ENCODE assay signal across 8 cellular contexts in the genomic region with DNA sequence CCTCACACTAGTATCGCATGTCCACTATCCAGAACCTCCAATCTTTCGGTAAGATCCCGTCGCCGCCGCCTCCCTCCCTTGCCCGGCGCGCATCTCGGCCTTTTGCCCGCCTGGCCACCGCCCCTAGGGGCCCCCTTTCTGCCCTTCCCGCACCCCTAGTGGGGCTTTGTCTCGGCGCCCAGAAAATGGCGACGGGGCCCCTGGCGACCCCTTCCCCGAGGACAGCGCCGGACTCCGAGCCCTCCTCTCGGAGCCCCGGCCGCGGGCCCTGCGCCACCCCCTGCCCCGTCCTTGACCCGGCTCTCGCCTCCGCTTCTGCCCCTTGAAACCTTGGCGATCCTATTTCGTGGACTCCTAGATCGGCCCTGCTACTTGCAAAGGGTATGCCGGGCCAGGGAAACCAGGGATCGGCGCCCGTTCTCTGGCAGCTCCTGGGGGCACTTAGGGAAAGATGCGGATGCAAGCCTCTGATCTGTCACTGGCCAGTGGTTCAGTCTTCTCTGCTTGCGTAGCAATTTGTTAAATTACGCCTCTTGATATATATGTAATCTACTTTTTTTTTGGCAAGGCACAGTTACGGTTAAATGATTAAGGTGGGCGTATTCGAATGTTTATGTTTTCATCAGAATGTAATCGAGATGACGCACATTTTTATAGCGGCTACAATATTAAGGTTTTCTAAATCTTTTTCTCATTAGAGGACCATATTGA. TPM values are rescaled to one million over a fixed set of nuclear protein-coding genes. Genes with fewer than 3 reads are reported as not detected.
DNase-seq lines count a peak whose midpoint lies in the region; ATAC-seq, FAIRE-seq and TF ChIP-seq lines count a peak whose summit lies in the region.

No MANE protein-coding gene starts in this region.

- no peak for FAIRE-seq in keratinocyte (lab: Jason Lieb, UNC)

- H3F3A ChIP-seq in SK-N-SH (replicated peaks; ENCODE audit: insufficient read depth), result peaks cover 8% of the 10 kb centered on the region

- dilution Hi-C loops in keratinocyte (cut with MboI; ENCODE audit: extremely low pct_ligation_motif_present, low sequenced_read_pairs), result no loop called here

- H4K20me1 ChIP-seq in BLaER1 (no peaks in the 10 kb centered on the region), SK-N-SH (ENCODE audit: insufficient read depth) (0 out of 2 replicates have a peak, but pooled peaks cover 3% of the 10 kb centered on the region), keratinocyte (ENCODE audit: control insufficient read depth, extremely low read depth, insufficient read depth, low read length) (no peaks in the 10 kb centered on the region)

- H3K4me2 ChIP-seq in BLaER1 (peak overlapping the region; percentile 77), SK-N-SH (peak overlapping the region; percentile 83), keratinocyte (ENCODE audit: control insufficient read depth, extremely low read depth, insufficient read depth, low read depth, low read length) (peak overlapping the region; percentile 79)

- WGBS in SK-N-SH (ENCODE audit: low lambda C conversion rate), result 2% methylated on average over 20 of the region's 47 CpGs
- 0 to 1% (median 0%) methylated on average over 41 to 47 of the region's 47 CpGs for WGBS in spleen, 5 donors

- peak overlapping the region; percentile 98 for H3K27ac Mint-ChIP-seq in central memory CD8-positive, alpha-beta T cell (ENCODE audit: low read depth)

- intact Hi-C loops in spleen (cut with DNase I; ENCODE audit: low total_unique reads), result loop anchor here (10.0 kb wide), 1 partner anchor 145 kb away; the partner anchor contains the start of gene RPL14

- no peak for TF ChIP-seq POLR2A in spleen (IDR thresholded peaks at IDR 0.05)

- H3K79me2 ChIP-seq in SK-N-SH (ENCODE audit: insufficient read depth), result peaks cover 21% of the 10 kb centered on the region
- H3K79me2 ChIP-seq in keratinocyte (ENCODE audit: control insufficient read depth, insufficient read depth, low read length), result peaks cover 12% of the 10 kb centered on the region

- peak overlapping the region; percentile 100 for H3K4me3 Mint-ChIP-seq in central memory CD8-positive, alpha-beta T cell

- H3K36me3 ChIP-seq in BLaER1, result peaks cover 38% of the 10 kb centered on the region
- H3K36me3 ChIP-seq in SK-N-SH (replicated peaks in 1 of 2; ENCODE audit: control insufficient read depth in 1 of 2, insufficient read depth in 2 of 2, low read length in 1 of 2), result peaks cover 26 to 30% of the 10 kb centered on the region in 2 experiments
- peaks cover 0 to 12% of the 10 kb centered on the region in 2 experiments for H3K36me3 ChIP-seq in keratinocyte (ENCODE audit: control insufficient read depth in 2 of 2, extremely low read depth in 1 of 2, insufficient read depth in 2 of 2, low read length in 2 of 2)
- peaks cover 0 to 43% (median 32%) of the 10 kb centered on the region in 6 donors for H3K36me3 ChIP-seq in spleen

- no peak for TF ChIP-seq RAD21 in SK-N-SH (IDR thresholded peaks at IDR 0.05; ENCODE audit: low read length)

- peaks cover 43% of the 10 kb centered on the region for H3K36me3 Mint-ChIP-seq in central memory CD8-positive, alpha-beta T cell (ENCODE audit: insufficient read depth)

- peaks cover 23% of the 10 kb centered on the region for H3K4me1 ChIP-seq in BLaER1
- H3K4me1 ChIP-seq in SK-N-SH (ENCODE audit: control insufficient read depth in 1 of 2, insufficient read depth in 2 of 2, low read depth in 1 of 2, low read length in 1 of 2), result peaks cover 0 to 18% of the 10 kb centered on the region in 2 experiments; a peak in 3 of 4 replicates
- peaks cover 11% of the 10 kb centered on the region for H3K4me1 ChIP-seq in keratinocyte (ENCODE audit: control insufficient read depth, extremely low read depth, insufficient read depth, low read length)
- peaks cover 30 to 63% (median 50%) of the 10 kb centered on the region in 6 donors for H3K4me1 ChIP-seq in spleen

- DNase-seq in SK-N-SH (peak; percentile 80), keratinocyte (ENCODE audit: low read depth, low spot score) (peak; percentile 7), spleen (peak; percentile 94), NCI-H187 treated with DMSO at 0.1 percent for 48 hours (lab: John Stamatoyannopoulos, UW) (no peak)
- peak in 1 of 2 donors; percentile 31 for DNase-seq in central memory CD8-positive, alpha-beta T cell (ENCODE audit: low spot score in 2 of 2)

- H3K4me3 ChIP-seq in BLaER1, result peak overlapping the region; percentile 96
- H3K4me3 ChIP-seq in SK-N-SH (ENCODE audit: low read depth in 2 of 2, low read length in 1 of 2), result peak overlapping the region; percentile 95 to 96
- H3K4me3 ChIP-seq in keratinocyte (ENCODE audit: control insufficient read depth in 2 of 3, extremely low read depth in 1 of 3, insufficient read depth in 2 of 3, low read depth in 1 of 3, low read length in 3 of 3), result peak overlapping the region; percentile 86 to 96 (median 96)
- peak overlapping the region; percentile 77 to 96 (median 93) for H3K4me3 ChIP-seq in spleen

- H3K9me3 Mint-ChIP-seq in central memory CD8-positive, alpha-beta T cell, result no peaks in the 10 kb centered on the region

- CTCF ChIA-PET in SK-N-SH (lab: Yijun Ruan, JAX), result interaction anchor here (1.0 to 13.0 kb wide), 11 partner anchors 13 to 904 kb away, joined by 3 to 289 read pairs (median 6); partner anchors contain the start of gene RPSA

- H3K9ac ChIP-seq in BLaER1 (peak overlapping the region; percentile 97), SK-N-SH (peak overlapping the region; percentile 91), keratinocyte (ENCODE audit: control insufficient read depth, extremely low read depth, insufficient read depth, low read length) (peak overlapping the region; percentile 94)

- H3K9me3 ChIP-seq in BLaER1 (no peaks in the 10 kb centered on the region), SK-N-SH (no peaks in the 10 kb centered on the region), keratinocyte (ENCODE audit: control insufficient read depth, low read depth, low read length) (no peaks in the 10 kb centered on the region), spleen (no peaks in the 10 kb centered on the region)

- H3K27me3 ChIP-seq in BLaER1 (no peaks in the 10 kb centered on the region), SK-N-SH (ENCODE audit: insufficient read depth) (no peaks in the 10 kb centered on the region), keratinocyte (ENCODE audit: control insufficient read depth, extremely low read depth, insufficient read depth, low read length) (no peaks in the 10 kb centered on the region), spleen (replicated peaks in 1 of 7) (no peaks in the 10 kb centered on the region)

- H2AFZ ChIP-seq in SK-N-SH (ENCODE audit: low read depth) (peak overlapping the region; percentile 73; the same call in 1 of the 2 replicates), keratinocyte (ENCODE audit: control insufficient read depth, low read length) (peak overlapping the region; percentile 85)

- H3K9me1 ChIP-seq in keratinocyte (ENCODE audit: control insufficient read depth, extremely low read depth, insufficient read depth, low read length), result no peaks in the 10 kb centered on the region

- TF ChIP-seq EP300 in SK-N-SH (IDR thresholded peaks at IDR 0.05; ENCODE audit: borderline replicate concordance in 1 of 2, low read depth in 1 of 2, low read length in 1 of 2), result no peak

- H3K4me1 Mint-ChIP-seq in central memory CD8-positive, alpha-beta T cell, result peaks cover 24% of the 10 kb centered on the region

- TF ChIP-seq CTCF in SK-N-SH (IDR thresholded peaks at IDR 0.05), result no peak
- TF ChIP-seq CTCF in keratinocyte (optimal IDR thresholded peaks at IDR 0.05 in 1 of 3, IDR thresholded peaks at IDR 0.05 in 1 of 3, conservative IDR thresholded peaks at IDR 0.05 in 1 of 3; ENCODE audit: extremely low read depth in 1 of 3, insufficient read depth in 2 of 3, low read length in 3 of 3), result no peak
- no peak for TF ChIP-seq CTCF in spleen (IDR thresholded peaks at IDR 0.05 in 8 of 11, conservative IDR thresholded peaks at IDR 0.05 in 3 of 11)

- POLR2A ChIA-PET in SK-N-SH (lab: Yijun Ruan, JAX), result interaction anchor here (0.5 kb wide), 1 partner anchor 8 kb away, joined by 3 read pairs; no protein-coding TSS in a partner anchor

- no peaks in the 10 kb centered on the region for H3K9me2 ChIP-seq in SK-N-SH

- H3K27me3 Mint-ChIP-seq in central memory CD8-positive, alpha-beta T cell, result no peaks in the 10 kb centered on the region

- H3K27ac ChIP-seq in BLaER1 (peak overlapping the region; percentile 98), SK-N-SH (ENCODE audit: low read depth in 2 of 2, low read length in 1 of 2) (peak overlapping the region; percentile 91 to 96), keratinocyte (ENCODE audit: control insufficient read depth, insufficient read depth, low read length) (peak overlapping the region; percentile 89), spleen (peak overlapping the region; percentile 92 to 99 (median 98))

- ATAC-seq in GM19023 (IDR thresholded peaks at IDR 0.05; ENCODE audit: unreplicated experiment), result peak; percentile 32
- ATAC-seq in HG03135 (IDR thresholded peaks at IDR 0.05; ENCODE audit: unreplicated experiment), result peak; percentile 27
- ATAC-seq in central memory CD8-positive, alpha-beta T cell (replicated peaks; ENCODE audit: extremely low read depth, poor library complexity, severe bottlenecking), result peak; percentile 14

TF ChIP-seq in SK-N-SH, 30 proteins besides CTCF, POLR2A, EP300 and RAD21 (continues in another document):
- TF ChIP-seq TEAD4 (IDR thresholded peaks at IDR 0.05; ENCODE audit: borderline replicate concordance, insufficient read depth), result no peak
- no peak for TF ChIP-seq FOXJ3 (CRISPR knock-in tag; IDR thresholded peaks at IDR 0.05)
- TF ChIP-seq NFIC (IDR thresholded peaks at IDR 0.05; ENCODE audit: borderline replicate concordance), result no peak
- TF ChIP-seq TAF1 (IDR thresholded peaks at IDR 0.05; ENCODE audit: borderline replicate concordance, low read depth, low read length), result no peak; the same call in 1 of the 2 replicates

RNA-seq across cellular contexts. Expression of gene EIF1B, which starts 0.6 kb away (rescaled TPM):
- polyA plus RNA-seq in SK-N-SH (2012; rRNA removed) (21.4 and 22.9 TPM in 2 replicates), keratinocyte (9.9 to 23.5 TPM (median 20.9 TPM) in 3 replicates), spleen (10 to 100 TPM; 45.8 to 82.9 (median 51.1) TPM)
- polyA plus RNA-seq in SK-N-SH (2012; cell fraction: cytosol; rRNA removed), result 36.1 and 44.5 TPM in 2 replicates
- polyA plus RNA-seq in SK-N-SH (2012; cell fraction: nucleus; rRNA removed), result 8.9 and 20.2 TPM in 2 replicates
- 203 TPM for polyA plus RNA-seq in keratinocyte (2011; ENCODE audit: low read depth)
- polyA plus RNA-seq in keratinocyte (2011; cell fraction: cytosol; rRNA removed), result 19.5 and 30.3 TPM in 2 replicates
- 13.4 and 21.0 TPM in 2 replicates for polyA plus RNA-seq in keratinocyte (2011; cell fraction: nucleus; rRNA removed)
- polyA plus RNA-seq in keratinocyte (2012; ENCODE audit: low replicate concordance), result 28.0 and 92.5 TPM in 2 replicates
- polyA minus RNA-seq in keratinocyte, result 2.0 to 3.6 TPM (median 2.1 TPM) in 3 replicates
- polyA minus RNA-seq in keratinocyte (2011; cell fraction: cytosol; rRNA and poly(A)+ RNA removed), result 9.4 TPM
- polyA minus RNA-seq in keratinocyte (2011; cell fraction: nucleus; rRNA and poly(A)+ RNA removed), result 2.6 and 3.0 TPM in 2 replicates
- total RNA-seq in spleen, result 10 to 100 TPM; 46.0 to 65.1 (median 54.1) TPM
